ENCODE assay signal across 17 cellular contexts in the genomic region with DNA sequence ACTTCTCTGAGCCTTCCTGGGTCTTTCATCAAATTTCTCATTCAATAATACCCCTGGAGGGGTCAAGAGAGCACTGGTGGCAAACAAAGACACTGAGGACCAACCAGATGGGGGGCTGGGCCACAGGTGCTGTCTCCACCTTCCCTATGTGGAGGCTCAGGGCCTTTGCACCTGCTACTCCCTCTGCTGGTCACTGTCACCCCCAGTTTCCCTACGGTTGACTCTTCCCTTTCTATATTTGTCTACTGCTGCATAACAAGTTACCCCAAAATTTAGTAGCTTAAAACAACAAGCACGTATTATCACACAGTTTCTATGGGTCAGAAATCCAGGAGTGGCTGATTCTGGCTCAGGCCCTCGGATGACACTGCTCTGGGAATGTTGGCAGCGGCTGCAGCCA.
DNase-seq lines count a peak whose midpoint lies in the region; TF ChIP-seq lines count a peak whose summit lies in the region.
"Had no signal": no experiment of that assay in that cellular context is flagged by ENCODE, and none has a peak within 500 bp of the region (broad histone marks: within the 10 kb centered on the region; RNA-seq: fewer than 3 reads in every experiment).

No MANE protein-coding gene starts in this region.

- intact Hi-C loops in esophagus squamous epithelium (cut with DNase I) = no loop called here

- H3K9me3 Mint-ChIP-seq in endodermal cell = no peaks in the 10 kb centered on the region
- H3K9me3 Mint-ChIP-seq: central memory CD8-positive, alpha-beta T cell had no signal

- WGBS in endodermal cell (ENCODE audit: insufficient coverage in 1 of 2, insufficient read length in 1 of 2), 2 experiments = 93% methylated on average over 2 to 4 of the region's 4 CpGs
- 61 to 75% methylated on average over 2 to 3 of the region's 4 CpGs for WGBS in esophagus squamous epithelium, 2 donors

- DNase-seq in AG09309 (ENCODE audit: low read depth) (no peak), RPMI8226 (peak; percentile 41), endodermal cell (no peak), NCI-H2196 (lab: John Stamatoyannopoulos, UW; ENCODE audit: unreplicated experiment) (no peak), substantia nigra (lab: John Stamatoyannopoulos, UW) (no peak), esophagus squamous epithelium (lab: John Stamatoyannopoulos, UW) (no peak), NCI-H1417 treated with DMSO at 0.1 percent for 48 hours (lab: John Stamatoyannopoulos, UW) (no peak)
- DNase-seq: activated CD8-positive, alpha-beta memory T cell treated with anti-CD3 and anti-CD28 coated beads for 24 hours; activated gamma-delta T cell treated with Interleukin-2 at 50 U/mL for 16 hours; heart left ventricle; NCI-H1436; NCI-H510A treated with DMSO at 0.1 percent for 48 hours; T-helper 17 cell; trophoblast cell had no signal

- H3K4me1 Mint-ChIP-seq in endodermal cell = peaks cover 3% of the 10 kb centered on the region

- H3K4me3 Mint-ChIP-seq in endodermal cell = no peak overlapping the region
- H3K4me3 Mint-ChIP-seq: central memory CD8-positive, alpha-beta T cell; T-helper 17 cell had no signal

- H3K4me1 ChIP-seq in endodermal cell (ENCODE audit: control insufficient read depth, insufficient read depth, low read length) (peaks cover 4% of the 10 kb centered on the region), esophagus squamous epithelium (peaks cover 3 to 14% (median 3%) of the 10 kb centered on the region in 3 donors)

- peak; percentile 3 for TF ChIP-seq CTCF in AG09309 (IDR thresholded peaks at IDR 0.05; ENCODE audit: control insufficient read depth, insufficient read depth, low read depth, low read length, missing control alignments)
- peak; percentile 48 for TF ChIP-seq CTCF in GM12875 (IDR thresholded peaks at IDR 0.05; ENCODE audit: borderline replicate concordance, insufficient read depth, low read depth, low read length)
- peak; percentile 45 for TF ChIP-seq CTCF in endodermal cell (conservative IDR thresholded peaks at IDR 0.05)
- peak in 1 of 6 experiments; percentile 18 for TF ChIP-seq CTCF in esophagus squamous epithelium (IDR thresholded peaks at IDR 0.05)

- no peaks in the 10 kb centered on the region for H3K36me3 ChIP-seq in endodermal cell (ENCODE audit: control insufficient read depth, insufficient read depth, low read length)
- no peaks in the 10 kb centered on the region for H3K36me3 ChIP-seq in esophagus squamous epithelium
- H3K36me3 ChIP-seq: heart left ventricle had no signal

- no peaks in the 10 kb centered on the region for H3K27me3 ChIP-seq in endodermal cell (ENCODE audit: control insufficient read depth, insufficient read depth, low read length, poor library complexity, severe bottlenecking)
- H3K27me3 ChIP-seq in esophagus squamous epithelium = peaks cover 0 to 13% (median 0%) of the 10 kb centered on the region in 4 donors

- H3K27ac Mint-ChIP-seq in endodermal cell = no peak overlapping the region
- H3K27ac Mint-ChIP-seq: progenitor cell of endocrine pancreas, T-helper 17 cell had no signal

- H3K4me3 ChIP-seq in AG09309 (ENCODE audit: control insufficient read depth, low read depth, low read length) (no peak overlapping the region), GM12875 (ENCODE audit: low read depth, low read length) (no peak overlapping the region), endodermal cell (ENCODE audit: low read length) (no peak overlapping the region), esophagus squamous epithelium (no peak overlapping the region)
- H3K4me3 ChIP-seq: heart left ventricle had no signal

- no peak overlapping the region for H3K9ac ChIP-seq in endodermal cell (ENCODE audit: extremely low read depth, low read length, poor library complexity, severe bottlenecking)

- TF ChIP-seq POLR2A in esophagus squamous epithelium (IDR thresholded peaks at IDR 0.05) = no peak

- no peaks in the 10 kb centered on the region for H3K36me3 Mint-ChIP-seq in endodermal cell (ENCODE audit: low read depth)

- no peaks in the 10 kb centered on the region for H3K9me3 ChIP-seq in endodermal cell (ENCODE audit: control insufficient read depth, low read length)
- H3K9me3 ChIP-seq in esophagus squamous epithelium = no peaks in the 10 kb centered on the region
- H3K9me3 ChIP-seq: heart left ventricle had no signal

- H3K27ac ChIP-seq in endodermal cell (ENCODE audit: low read depth, low read length) = no peak overlapping the region
- H3K27ac ChIP-seq in substantia nigra (ENCODE audit: low read depth, low read length, poor library complexity, severe bottlenecking) = no peak overlapping the region
- no peak overlapping the region for H3K27ac ChIP-seq in esophagus squamous epithelium
- H3K27ac ChIP-seq: heart left ventricle had no signal

- no peaks in the 10 kb centered on the region for H3K27me3 Mint-ChIP-seq in endodermal cell (ENCODE audit: insufficient read depth)
- H3K27me3 Mint-ChIP-seq: central memory CD8-positive, alpha-beta T cell; T-helper 17 cell had no signal
